In genomic region chr13:40059540-40060232, GRCh38 we compare ENCODE assay signal across 11 cellular contexts.
DNase-seq lines count a peak whose midpoint lies in the region; ATAC-seq and TF ChIP-seq lines count a peak whose summit lies in the region.
"Had no signal": no experiment of that assay in that cellular context is flagged by ENCODE, and none has a peak within 500 bp of the region (broad histone marks: within the 10 kb centered on the region; RNA-seq: fewer than 3 reads in every experiment).

No MANE protein-coding gene starts in this region.

- H3K36me3 Mint-ChIP-seq in stimulated activated naive CD8-positive, alpha-beta T cell treated with anti-CD3 and anti-CD28 coated beads, Interleukin-15, Interleukin-2, amounts not matched to agents 100 ng/mL and 50 ng/mL, for 24 hours (ENCODE audit: low read depth): no peaks in the 10 kb centered on the region
- H3K36me3 Mint-ChIP-seq: naive thymus-derived CD8-positive, alpha-beta T cell had no signal

- no peak for ATAC-seq in stimulated activated naive CD8-positive, alpha-beta T cell treated with anti-CD3 and anti-CD28 coated beads, Interleukin-15, amount 100 ng/mL, for 72 hours
- ATAC-seq: naive thymus-derived CD8-positive, alpha-beta T cell had no signal

- peaks cover 4% of the 10 kb centered on the region for H3K9me3 Mint-ChIP-seq in stimulated activated naive CD8-positive, alpha-beta T cell treated with anti-CD3 and anti-CD28 coated beads, Interleukin-15, Interleukin-2, amounts not matched to agents 100 ng/mL and 50 ng/mL, for 24 hours
- H3K9me3 Mint-ChIP-seq in stimulated activated naive CD8-positive, alpha-beta T cell treated with anti-CD3 and anti-CD28 coated beads, Interleukin-15, amount 100 ng/mL, for 72 hours: no peaks in the 10 kb centered on the region
- H3K9me3 Mint-ChIP-seq: naive thymus-derived CD8-positive, alpha-beta T cell had no signal

- no peak overlapping the region for H3K4me3 ChIP-seq in esophagus muscularis mucosa
- H3K4me3 ChIP-seq in vagina: no peak overlapping the region
- H3K4me3 ChIP-seq: upper lobe of left lung had no signal

- peaks cover 39% of the 10 kb centered on the region for H3K4me1 Mint-ChIP-seq in stimulated activated naive CD8-positive, alpha-beta T cell treated with anti-CD3 and anti-CD28 coated beads, Interleukin-15, Interleukin-2, amounts not matched to agents 100 ng/mL and 50 ng/mL, for 24 hours (ENCODE audit: low read depth)
- peaks cover 41% of the 10 kb centered on the region for H3K4me1 Mint-ChIP-seq in stimulated activated naive CD8-positive, alpha-beta T cell treated with anti-CD3 and anti-CD28 coated beads, Interleukin-15, amount 100 ng/mL, for 72 hours

- peak overlapping the region; percentile 30 to 62 (median 51) for H3K27ac ChIP-seq in esophagus muscularis mucosa (replicated peaks in 1 of 4)
- peak overlapping the region; percentile 40 for H3K27ac ChIP-seq in vagina
- H3K27ac ChIP-seq: upper lobe of left lung had no signal

- TF ChIP-seq CTCF in esophagus muscularis mucosa (IDR thresholded peaks at IDR 0.05) (no peak), vagina (IDR thresholded peaks at IDR 0.05) (no peak)

- peak overlapping the region; percentile 8 for H3K4me3 Mint-ChIP-seq in stimulated activated naive CD8-positive, alpha-beta T cell treated with anti-CD3 and anti-CD28 coated beads, Interleukin-15, Interleukin-2, amounts not matched to agents 100 ng/mL and 50 ng/mL, for 24 hours
- no peak overlapping the region for H3K4me3 Mint-ChIP-seq in stimulated activated naive CD8-positive, alpha-beta T cell treated with anti-CD3 and anti-CD28 coated beads, Interleukin-15, amount 100 ng/mL, for 72 hours
- H3K4me3 Mint-ChIP-seq: naive thymus-derived CD8-positive, alpha-beta T cell had no signal

- intact Hi-C loops in esophagus muscularis mucosa (cut with DNase I): loop anchor here (10.0 kb wide), 1 partner anchor 375 kb away; no protein-coding TSS in a partner anchor
- intact Hi-C loops in vagina (cut with DNase I): no loop called here

- H3K36me3 ChIP-seq in esophagus muscularis mucosa (no peaks in the 10 kb centered on the region), vagina (no peaks in the 10 kb centered on the region)
- H3K36me3 ChIP-seq: upper lobe of left lung had no signal

- H3K9me3 ChIP-seq in esophagus muscularis mucosa: no peaks in the 10 kb centered on the region
- no peaks in the 10 kb centered on the region for H3K9me3 ChIP-seq in vagina
- H3K9me3 ChIP-seq: upper lobe of left lung had no signal

- H3K4me1 ChIP-seq in esophagus muscularis mucosa (peaks cover 0 to 40% (median 36%) of the 10 kb centered on the region in 4 donors), vagina (peaks cover 30% of the 10 kb centered on the region)
- H3K4me1 ChIP-seq: upper lobe of left lung had no signal

- 66% methylated on average over 8 of the region's 8 CpGs for WGBS in esophagus muscularis mucosa

- no peaks in the 10 kb centered on the region for H3K27me3 Mint-ChIP-seq in stimulated activated naive CD8-positive, alpha-beta T cell treated with anti-CD3 and anti-CD28 coated beads, Interleukin-15, Interleukin-2, amounts not matched to agents 100 ng/mL and 50 ng/mL, for 24 hours
- no peaks in the 10 kb centered on the region for H3K27me3 Mint-ChIP-seq in stimulated activated naive CD8-positive, alpha-beta T cell treated with anti-CD3 and anti-CD28 coated beads, Interleukin-15, amount 100 ng/mL, for 72 hours
- H3K27me3 Mint-ChIP-seq: naive thymus-derived CD8-positive, alpha-beta T cell had no signal

- DNase-seq in stimulated activated naive CD8-positive, alpha-beta T cell treated with anti-CD3 and anti-CD28 coated beads, Interleukin-15, amount 100 ng/mL, for 72 hours: no peak
- peak; percentile 0 for DNase-seq in NCI-H69 (lab: John Stamatoyannopoulos, UW)
- no peak for DNase-seq in esophagus muscularis mucosa (ENCODE audit: extremely low spot score)
- no peak for DNase-seq in vagina (ENCODE audit: extremely low spot score in 2 of 2)
- DNase-seq in NCI-H226: no peak
- no peak for DNase-seq in NCI-H510A (lab: John Stamatoyannopoulos, UW)
- DNase-seq in GF-D8 (lab: John Stamatoyannopoulos, UW): no peak
- DNase-seq: GDM1; naive thymus-derived CD8-positive, alpha-beta T cell; upper lobe of left lung had no signal

- TF ChIP-seq POLR2A in esophagus muscularis mucosa (IDR thresholded peaks at IDR 0.05; ENCODE audit: low read depth) (no peak), vagina (IDR thresholded peaks at IDR 0.05) (no peak)

- peak overlapping the region; percentile 67 for H3K27ac Mint-ChIP-seq in stimulated activated naive CD8-positive, alpha-beta T cell treated with anti-CD3 and anti-CD28 coated beads, Interleukin-15, Interleukin-2, amounts not matched to agents 100 ng/mL and 50 ng/mL, for 24 hours
- H3K27ac Mint-ChIP-seq in stimulated activated naive CD8-positive, alpha-beta T cell treated with anti-CD3 and anti-CD28 coated beads, Interleukin-15, amount 100 ng/mL, for 72 hours: no peak overlapping the region

- H3K27me3 ChIP-seq in esophagus muscularis mucosa (no peaks in the 10 kb centered on the region), vagina (no peaks in the 10 kb centered on the region)
- H3K27me3 ChIP-seq: upper lobe of left lung had no signal

- no peak for TF ChIP-seq EP300 in esophagus muscularis mucosa (IDR thresholded peaks at IDR 0.05)
